ENCODE assay signal across 9 cellular contexts in the genomic region with DNA sequence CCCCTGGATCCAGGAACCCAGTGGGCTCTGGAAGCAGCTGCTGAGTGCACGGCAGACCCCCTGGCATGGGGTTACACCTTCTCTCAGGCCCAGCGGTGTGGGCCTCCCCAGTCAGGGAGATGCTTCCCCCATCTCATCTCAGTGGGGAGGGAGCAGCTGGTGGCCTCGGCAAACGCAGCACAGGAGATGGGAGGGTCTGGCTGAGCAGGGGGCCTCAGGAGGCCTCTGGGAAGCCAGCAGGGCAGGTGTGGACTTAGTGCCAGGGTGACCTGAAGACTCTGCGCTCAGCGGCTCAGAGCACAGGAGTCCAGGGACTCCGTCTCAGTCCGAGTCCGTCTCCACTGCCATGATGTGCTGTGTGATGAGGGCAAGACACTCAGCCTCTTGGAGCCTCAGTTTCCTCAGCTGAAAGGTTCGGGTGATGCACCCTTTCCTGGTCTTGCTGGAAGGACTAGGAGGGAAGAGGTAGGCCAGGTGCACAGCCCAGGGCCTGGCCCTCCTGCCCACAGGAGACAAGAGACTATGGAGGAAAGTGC.
DNase-seq lines count a peak whose midpoint lies in the region; ATAC-seq and TF ChIP-seq lines count a peak whose summit lies in the region.
"Had no signal": no experiment of that assay in that cellular context is flagged by ENCODE, and none has a peak within 500 bp of the region (broad histone marks: within the 10 kb centered on the region; RNA-seq: fewer than 3 reads in every experiment).

No MANE protein-coding gene starts in this region.

- no peak for DNase-seq in activated CD4-positive, alpha-beta memory T cell treated with anti-CD3 and anti-CD28 coated beads for 36 hours
- DNase-seq in iPS DF 6.9 (ENCODE audit: low read depth, low spot score): no peak
- DNase-seq in NK-92 (lab: John Stamatoyannopoulos, UW; ENCODE audit: unreplicated experiment): no peak

- H3K9me3 ChIP-seq in iPS DF 6.9 (ENCODE audit: control insufficient read depth, insufficient read depth, low read length) (no peaks in the 10 kb centered on the region), skeletal muscle tissue (ENCODE audit: control insufficient read depth in 3 of 3, low read length in 3 of 3) (no peaks in the 10 kb centered on the region)
- H3K9me3 ChIP-seq: mucosa of descending colon had no signal

- no peaks in the 10 kb centered on the region for H3K27me3 Mint-ChIP-seq in activated CD4-positive, alpha-beta memory T cell treated with anti-CD3 and anti-CD28 coated beads for 36 hours

- H3K27me3 ChIP-seq in iPS DF 6.9 (ENCODE audit: control insufficient read depth, insufficient read depth, low read length) (no peaks in the 10 kb centered on the region), skeletal muscle tissue (ENCODE audit: control insufficient read depth in 3 of 3, insufficient read depth in 3 of 3, low read length in 3 of 3) (peaks cover 0 to 11% (median 0%) of the 10 kb centered on the region in 3 donors)

- H3K4me3 Mint-ChIP-seq in activated CD4-positive, alpha-beta memory T cell treated with anti-CD3 and anti-CD28 coated beads for 36 hours: peak overlapping the region; percentile 80

- CTCF ChIA-PET in activated CD4-positive, alpha-beta memory T cell treated with anti-CD3 and anti-CD28 coated beads for 36 hours (lab: Charles Lee): interaction anchor here (2.5 kb wide), 1 partner anchor 77 kb away, joined by 11 read pairs; no protein-coding TSS in a partner anchor

- no peaks in the 10 kb centered on the region for H3K36me3 Mint-ChIP-seq in activated CD4-positive, alpha-beta memory T cell treated with anti-CD3 and anti-CD28 coated beads for 36 hours

- no peaks in the 10 kb centered on the region for H3K36me3 ChIP-seq in iPS DF 6.9 (ENCODE audit: control insufficient read depth, insufficient read depth, low read length)
- no peaks in the 10 kb centered on the region for H3K36me3 ChIP-seq in skeletal muscle tissue (ENCODE audit: control insufficient read depth in 3 of 3, insufficient read depth in 3 of 3, low read length in 3 of 3)

- H3K4me1 Mint-ChIP-seq in activated CD4-positive, alpha-beta memory T cell treated with anti-CD3 and anti-CD28 coated beads for 36 hours (ENCODE audit: low read depth): peaks cover 18% of the 10 kb centered on the region

- H3K4me1 ChIP-seq in iPS DF 6.9 (ENCODE audit: control insufficient read depth, insufficient read depth, low read length) (peaks cover 3% of the 10 kb centered on the region; the same call in 1 of the 2 replicates), skeletal muscle tissue (ENCODE audit: control insufficient read depth in 3 of 3, insufficient read depth in 3 of 3, low read length in 3 of 3) (peaks cover 5 to 11% (median 6%) of the 10 kb centered on the region in 3 donors)

- H3K27ac ChIP-seq in iPS DF 6.9 (ENCODE audit: low read length) (no peak overlapping the region), skeletal muscle tissue (ENCODE audit: low read depth, low read length) (no peak overlapping the region)

- intact Hi-C loops in activated CD4-positive, alpha-beta memory T cell treated with anti-CD3 and anti-CD28 coated beads for 36 hours (cut with micrococcal nuclease): loop anchor here (2.0 kb wide), 1 partner anchor 100 kb away; a partner anchor contains a TSS

- H3K9ac ChIP-seq in skeletal muscle tissue (ENCODE audit: low read depth in 1 of 3, low read length in 3 of 3): peak overlapping the region in 1 of 3 donors; percentile 40

- POLR2A ChIA-PET in activated CD4-positive, alpha-beta memory T cell treated with anti-CD3 and anti-CD28 coated beads for 36 hours (lab: Charles Lee): interaction anchor here (2.5 kb wide), 1 partner anchor 101 kb away, joined by 8 read pairs; a partner anchor contains a TSS

- H3K27ac Mint-ChIP-seq in activated CD4-positive, alpha-beta memory T cell treated with anti-CD3 and anti-CD28 coated beads for 36 hours: no peak overlapping the region

- no peak for ATAC-seq in GM21786 (IDR thresholded peaks at IDR 0.05; ENCODE audit: unreplicated experiment)
- ATAC-seq in HG03460 (IDR thresholded peaks at IDR 0.05; ENCODE audit: unreplicated experiment): no peak
- ATAC-seq in GM21619 (IDR thresholded peaks at IDR 0.05; ENCODE audit: unreplicated experiment): no peak

- H3K9me3 Mint-ChIP-seq in activated CD4-positive, alpha-beta memory T cell treated with anti-CD3 and anti-CD28 coated beads for 36 hours: peaks cover 6% of the 10 kb centered on the region

- no peak for TF ChIP-seq CTCF in GM12875 (IDR thresholded peaks at IDR 0.05; ENCODE audit: borderline replicate concordance, insufficient read depth, low read depth, low read length)

- WGBS in iPS DF 6.9 (ENCODE audit: insufficient coverage, insufficient read length): no CpG with 5 or more reads among the region's 10 CpGs

- peak overlapping the region; percentile 94 for H3K4me3 ChIP-seq in GM12875 (ENCODE audit: low read depth, low read length)
- H3K4me3 ChIP-seq in iPS DF 6.9 (ENCODE audit: low read length): peak overlapping the region; percentile 0; the same call in 1 of the 2 replicates
- peak overlapping the region; percentile 36 to 93 (median 91) for H3K4me3 ChIP-seq in skeletal muscle tissue (ENCODE audit: low read length in 3 of 3)

Comparison
In these comparisons a context has a peak if more than half of its experiments do, and no peak if none do; other contexts are left out.
1. H3K4me3 ChIP-seq: peak in every context shown above with its lines; median percentile 94 in GM12875; 91 in skeletal muscle tissue; 0 in iPS DF 6.9.